ENCODE assay signal across 2 cellular contexts in the genomic region with DNA sequence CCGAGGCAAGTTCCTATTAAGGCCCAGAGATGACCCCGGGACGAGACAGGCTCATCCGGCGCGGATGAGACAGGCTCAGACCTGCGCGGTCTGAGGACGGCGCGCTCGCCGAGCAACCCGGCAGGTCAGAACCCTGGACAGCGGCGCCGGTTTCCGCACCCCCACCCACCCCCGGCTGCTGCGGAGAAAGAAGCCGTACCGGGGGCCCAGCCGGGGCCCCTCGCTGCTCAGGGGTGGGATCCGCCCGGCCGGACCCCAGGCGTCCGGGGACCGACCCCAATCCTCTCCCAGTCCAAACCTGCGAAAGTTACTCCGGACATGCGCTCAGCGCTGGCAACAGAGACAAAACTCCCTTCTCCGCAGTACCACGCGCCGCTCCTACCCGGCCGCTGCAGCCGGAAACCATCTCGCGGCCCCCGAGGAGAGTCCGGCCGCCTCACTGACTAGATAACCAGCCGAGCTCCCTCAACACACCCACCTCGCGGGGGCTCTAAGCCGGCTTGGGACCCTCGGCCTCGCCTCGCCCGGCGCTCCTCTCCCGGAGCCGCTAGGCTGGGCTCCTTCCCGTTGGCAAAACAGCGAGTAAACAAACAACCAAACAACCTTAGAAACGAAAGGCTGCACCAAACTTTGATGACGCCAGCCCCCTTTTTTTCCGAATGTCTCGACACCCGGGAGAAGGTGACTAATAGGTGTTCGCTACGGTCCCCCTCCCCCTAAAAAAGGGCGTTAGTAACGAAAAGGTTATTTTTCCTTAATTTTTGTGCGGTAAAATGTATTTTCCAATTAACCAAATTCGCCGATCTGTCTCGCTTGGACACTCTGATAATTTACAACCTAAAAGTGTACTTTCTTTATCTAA.
TF ChIP-seq lines count a peak whose summit lies in the region.

No MANE protein-coding gene starts in this region.

TF ChIP-seq in HEK293, 187 proteins besides CTCF, POLR2A, EP300 and RAD21 (continued from another document and continues in another):
- TF ChIP-seq REST (tag by site-specific recombination; IDR thresholded peaks at IDR 0.05): peak; percentile 99
- no peak for TF ChIP-seq ZNF488 (tag by site-specific recombination; IDR thresholded peaks at IDR 0.05)
- TF ChIP-seq, protein P1, sequence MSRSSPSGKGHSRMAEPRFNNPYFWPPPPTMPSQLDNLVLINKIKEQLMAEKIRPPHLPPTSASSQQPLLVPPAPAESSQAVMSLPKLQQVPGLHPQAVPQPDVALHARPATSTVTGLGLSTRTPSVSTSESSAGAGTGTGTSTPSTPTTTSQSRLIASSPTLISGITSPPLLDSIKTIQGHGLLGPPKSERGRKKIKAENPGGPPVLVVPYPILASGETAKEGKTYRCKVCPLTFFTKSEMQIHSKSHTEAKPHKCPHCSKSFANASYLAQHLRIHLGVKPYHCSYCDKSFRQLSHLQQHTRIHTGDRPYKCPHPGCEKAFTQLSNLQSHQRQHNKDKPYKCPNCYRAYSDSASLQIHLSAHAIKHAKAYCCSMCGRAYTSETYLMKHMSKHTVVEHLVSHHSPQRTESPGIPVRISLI (tag by site-specific recombination; IDR thresholded peaks at IDR 0.05): 0 out of 2 replicates have a peak, but pooled peaks have one; percentile 26
- TF ChIP-seq, protein P2, sequence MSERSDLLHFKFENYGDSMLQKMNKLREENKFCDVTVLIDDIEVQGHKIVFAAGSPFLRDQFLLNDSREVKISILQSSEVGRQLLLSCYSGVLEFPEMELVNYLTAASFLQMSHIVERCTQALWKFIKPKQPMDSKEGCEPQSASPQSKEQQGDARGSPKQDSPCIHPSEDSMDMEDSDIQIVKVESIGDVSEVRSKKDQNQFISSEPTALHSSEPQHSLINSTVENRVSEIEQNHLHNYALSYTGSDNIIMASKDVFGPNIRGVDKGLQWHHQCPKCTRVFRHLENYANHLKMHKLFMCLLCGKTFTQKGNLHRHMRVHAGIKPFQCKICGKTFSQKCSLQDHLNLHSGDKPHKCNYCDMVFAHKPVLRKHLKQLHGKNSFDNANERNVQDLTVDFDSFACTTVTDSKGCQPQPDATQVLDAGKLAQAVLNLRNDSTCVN (tag by site-specific recombination; optimal IDR thresholded peaks at IDR 0.05): peak; percentile 43
- TF ChIP-seq ZNF585B (tag by site-specific recombination; IDR thresholded peaks at IDR 0.05): no peak
- peak; percentile 71 for TF ChIP-seq GLIS2 (tag by site-specific recombination; IDR thresholded peaks at IDR 0.05)
- no peak for TF ChIP-seq ZFP37 (tag by site-specific recombination; IDR thresholded peaks at IDR 0.05)
- TF ChIP-seq ZNF335 (tag by site-specific recombination; conservative IDR thresholded peaks at IDR 0.05): peak; percentile 31
- TF ChIP-seq, protein P3, sequence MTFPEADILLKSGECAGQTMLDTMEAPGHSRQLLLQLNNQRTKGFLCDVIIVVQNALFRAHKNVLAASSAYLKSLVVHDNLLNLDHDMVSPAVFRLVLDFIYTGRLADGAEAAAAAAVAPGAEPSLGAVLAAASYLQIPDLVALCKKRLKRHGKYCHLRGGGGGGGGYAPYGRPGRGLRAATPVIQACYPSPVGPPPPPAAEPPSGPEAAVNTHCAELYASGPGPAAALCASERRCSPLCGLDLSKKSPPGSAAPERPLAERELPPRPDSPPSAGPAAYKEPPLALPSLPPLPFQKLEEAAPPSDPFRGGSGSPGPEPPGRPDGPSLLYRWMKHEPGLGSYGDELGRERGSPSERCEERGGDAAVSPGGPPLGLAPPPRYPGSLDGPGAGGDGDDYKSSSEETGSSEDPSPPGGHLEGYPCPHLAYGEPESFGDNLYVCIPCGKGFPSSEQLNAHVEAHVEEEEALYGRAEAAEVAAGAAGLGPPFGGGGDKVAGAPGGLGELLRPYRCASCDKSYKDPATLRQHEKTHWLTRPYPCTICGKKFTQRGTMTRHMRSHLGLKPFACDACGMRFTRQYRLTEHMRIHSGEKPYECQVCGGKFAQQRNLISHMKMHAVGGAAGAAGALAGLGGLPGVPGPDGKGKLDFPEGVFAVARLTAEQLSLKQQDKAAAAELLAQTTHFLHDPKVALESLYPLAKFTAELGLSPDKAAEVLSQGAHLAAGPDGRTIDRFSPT (tag by site-specific recombination; IDR thresholded peaks at IDR 0.05): no peak

TF ChIP-seq in K562, 482 proteins besides CTCF, POLR2A, EP300 and RAD21 (continued from another document and continues in another):
- TF ChIP-seq FOXP4 (CRISPR knock-in tag; IDR thresholded peaks at IDR 0.05; ENCODE audit: borderline replicate concordance) (no peak), ZBTB17 (CRISPR knock-in tag; IDR thresholded peaks at IDR 0.05) (no peak), HNRNPH1 (optimal IDR thresholded peaks at IDR 0.05; ENCODE audit: low read depth, low read length) (no peak), ZNF785 (CRISPR knock-in tag; IDR thresholded peaks at IDR 0.05) (no peak), BRF1 (IDR thresholded peaks at IDR 0.05; ENCODE audit: borderline replicate concordance, extremely low read depth, insufficient read length) (no peak), ZNF274 (IDR thresholded peaks at IDR 0.05; ENCODE audit: borderline replicate concordance, low read depth, low read length) (no peak), HSF4 (CRISPR knock-in tag; IDR thresholded peaks at IDR 0.05; ENCODE audit: borderline replicate concordance) (no peak), ZNF696 (CRISPR knock-in tag; conservative IDR thresholded peaks at IDR 0.05) (no peak), TBL1XR1 (IDR thresholded peaks at IDR 0.05; ENCODE audit: low read length in 2 of 2) (no peak), RNF2 (IDR thresholded peaks at IDR 0.05) (no peak), SRSF3 (IDR thresholded peaks at IDR 0.05; ENCODE audit: insufficient read depth, low read length) (no peak), TCF3 (CRISPR knock-in tag; IDR thresholded peaks at IDR 0.05) (no peak), CAMTA2 (CRISPR knock-in tag; conservative IDR thresholded peaks at IDR 0.05) (no peak), HMGN3 (IDR thresholded peaks at IDR 0.05; ENCODE audit: borderline replicate concordance, extremely low read depth, insufficient read length, low read depth, low read length) (peak; percentile 65), SMAD4 (CRISPR knock-in tag; conservative IDR thresholded peaks at IDR 0.05) (0 out of 2 replicates have a peak, but pooled peaks have one; percentile 39), ETV6 (IDR thresholded peaks at IDR 0.05; ENCODE audit: borderline replicate concordance in 1 of 2, low read depth in 2 of 2, low read length in 1 of 2) (no peak), ETV6 (CRISPR knock-in tag; IDR thresholded peaks at IDR 0.05; ENCODE audit: borderline replicate concordance) (no peak), TSC22D4 (tag; IDR thresholded peaks at IDR 0.05) (no peak), TBP (optimal IDR thresholded peaks at IDR 0.05; ENCODE audit: low read depth, low read length) (no peak), ZNF561 (CRISPR knock-in tag; conservative IDR thresholded peaks at IDR 0.05) (no peak), ZBTB12 (CRISPR knock-in tag; IDR thresholded peaks at IDR 0.05) (no peak), ZBED1 (IDR thresholded peaks at IDR 0.05) (no peak), MAX (CRISPR knock-in tag; IDR thresholded peaks at IDR 0.05) (no peak), ZNF239 (CRISPR knock-in tag; IDR thresholded peaks at IDR 0.05) (no peak), ZNF140 (CRISPR knock-in tag; IDR thresholded peaks at IDR 0.05) (no peak), E4F1 (CRISPR knock-in tag; IDR thresholded peaks at IDR 0.05; ENCODE audit: borderline replicate concordance) (no peak), CEBPG (CRISPR knock-in tag; IDR thresholded peaks at IDR 0.05) (no peak), CEBPG (tag; conservative IDR thresholded peaks at IDR 0.05 in 1 of 2, IDR thresholded peaks at IDR 0.05 in 1 of 2) (no peak), XRCC3 (IDR thresholded peaks at IDR 0.05) (no peak), NCOA2 (IDR thresholded peaks at IDR 0.05; ENCODE audit: partially characterized antibody in 2 of 2) (no peak), SAFB2 (IDR thresholded peaks at IDR 0.05; ENCODE audit: borderline replicate concordance, low read depth, low read length, severe bottlenecking) (no peak), ZFX (CRISPR knock-in tag; IDR thresholded peaks at IDR 0.05) (peak; percentile 18; the same call in 1 of the 2 replicates), GMEB1 (CRISPR knock-in tag; IDR thresholded peaks at IDR 0.05) (no peak)
- TF ChIP-seq, protein P4, sequence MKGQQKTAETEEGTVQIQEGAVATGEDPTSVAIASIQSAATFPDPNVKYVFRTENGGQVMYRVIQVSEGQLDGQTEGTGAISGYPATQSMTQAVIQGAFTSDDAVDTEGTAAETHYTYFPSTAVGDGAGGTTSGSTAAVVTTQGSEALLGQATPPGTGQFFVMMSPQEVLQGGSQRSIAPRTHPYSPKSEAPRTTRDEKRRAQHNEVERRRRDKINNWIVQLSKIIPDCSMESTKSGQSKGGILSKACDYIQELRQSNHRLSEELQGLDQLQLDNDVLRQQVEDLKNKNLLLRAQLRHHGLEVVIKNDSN (CRISPR knock-in tag; IDR thresholded peaks at IDR 0.05): no peak
- TF ChIP-seq, protein P5, sequence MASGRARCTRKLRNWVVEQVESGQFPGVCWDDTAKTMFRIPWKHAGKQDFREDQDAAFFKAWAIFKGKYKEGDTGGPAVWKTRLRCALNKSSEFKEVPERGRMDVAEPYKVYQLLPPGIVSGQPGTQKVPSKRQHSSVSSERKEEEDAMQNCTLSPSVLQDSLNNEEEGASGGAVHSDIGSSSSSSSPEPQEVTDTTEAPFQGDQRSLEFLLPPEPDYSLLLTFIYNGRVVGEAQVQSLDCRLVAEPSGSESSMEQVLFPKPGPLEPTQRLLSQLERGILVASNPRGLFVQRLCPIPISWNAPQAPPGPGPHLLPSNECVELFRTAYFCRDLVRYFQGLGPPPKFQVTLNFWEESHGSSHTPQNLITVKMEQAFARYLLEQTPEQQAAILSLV (tag; IDR thresholded peaks at IDR 0.05): no peak
